In the genomic region with DNA sequence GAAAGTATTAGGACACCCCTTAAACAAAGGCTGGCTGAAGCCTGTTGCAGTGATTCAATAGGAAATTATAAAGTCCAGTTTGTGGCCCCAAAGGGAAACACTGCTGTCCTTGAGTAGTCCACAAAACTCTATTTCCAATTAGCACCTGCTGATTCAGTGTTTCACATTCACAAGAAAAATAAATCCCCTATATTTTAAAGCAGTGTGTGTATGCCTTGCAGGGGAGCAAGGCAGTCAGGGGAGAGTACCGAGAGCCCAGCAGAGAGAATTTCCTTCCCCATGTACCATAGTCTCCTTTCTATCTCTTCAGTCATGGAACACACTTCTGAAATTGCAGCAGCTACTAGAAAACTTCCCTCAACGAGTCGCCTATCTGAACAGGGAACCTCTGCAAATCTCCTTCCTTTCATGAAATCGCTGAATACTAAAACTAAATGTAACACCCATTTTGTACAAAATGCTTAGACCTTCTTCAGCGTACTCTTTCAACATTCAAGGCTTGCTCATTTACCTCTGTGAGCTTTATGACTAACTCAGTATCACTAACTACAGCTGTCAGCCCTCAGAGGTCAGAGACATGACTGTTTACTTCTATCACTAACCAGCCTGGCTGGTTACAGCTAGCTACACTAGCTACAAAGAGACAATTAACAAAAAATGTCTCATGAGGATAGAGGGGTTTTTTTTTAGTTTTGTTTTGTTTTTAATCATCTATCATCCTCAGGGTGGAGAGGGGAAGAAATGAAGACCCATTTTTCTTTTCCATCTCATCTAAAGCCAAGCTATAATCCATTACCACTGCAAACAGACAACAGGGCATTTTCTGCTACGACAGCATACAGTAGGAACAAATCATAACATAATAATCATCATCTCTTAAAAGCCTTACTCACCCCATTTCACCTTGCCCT, we compare ENCODE assay signal across 10 cellular contexts.
DNase-seq lines count a peak whose midpoint lies in the region; ATAC-seq and TF ChIP-seq lines count a peak whose summit lies in the region.
"Had no signal": no experiment of that assay in that cellular context is flagged by ENCODE, and none has a peak within 500 bp of the region (broad histone marks: within the 10 kb centered on the region; RNA-seq: fewer than 3 reads in every experiment).

No MANE protein-coding gene starts in this region.

- POLR2A ChIA-PET in OCI-LY7 (lab: Charles Lee) = interaction anchor here (0.6 to 0.9 kb wide), 4 partner anchors 27 to 182 kb away, joined by 3 to 4 read pairs (median 3); no protein-coding TSS in a partner anchor

- H3K4me1 Mint-ChIP-seq in T-helper 17 cell = peaks cover 7% of the 10 kb centered on the region

- TF ChIP-seq CTCF in OCI-LY7 (conservative IDR thresholded peaks at IDR 0.05; ENCODE audit: low read length) = no peak

- no peak overlapping the region for H3K4me2 ChIP-seq in OCI-LY7 (ENCODE audit: low read length)

- H3K4me3 Mint-ChIP-seq in T-helper 17 cell = no peak overlapping the region

- H3K4me1 ChIP-seq in OCI-LY7 (ENCODE audit: insufficient read depth, low read length, poor library complexity, severe bottlenecking) (no peaks in the 10 kb centered on the region), right cardiac atrium (ENCODE audit: control insufficient read depth, insufficient read depth, low read length) (peaks cover 1% of the 10 kb centered on the region)

- 82% methylated on average over 6 of the region's 6 CpGs for WGBS in right cardiac atrium

- no peak overlapping the region for H2AFZ ChIP-seq in OCI-LY7 (ENCODE audit: low read length)

- intact Hi-C loops in OCI-LY7 (cut with micrococcal nuclease; ENCODE audit: unreplicated experiment) = no loop called here
- intact Hi-C loops in right cardiac atrium (cut with DNase I) = no loop called here

- DNase-seq in Daoy (ENCODE audit: low read depth) (peak; percentile 31), T-helper 17 cell (no peak), NCI-H748 treated with DMSO at 0.1 percent for 48 hours (lab: John Stamatoyannopoulos, UW) (no peak), OCI-LY7 (ENCODE audit: low spot score) (no peak), NCI-H1105 (lab: John Stamatoyannopoulos, UW) (no peak), right cardiac atrium (no peak)
- DNase-seq: COR-L47, dermis blood vessel endothelial cell had no signal

- no peaks in the 10 kb centered on the region for H3K36me3 Mint-ChIP-seq in T-helper 17 cell (ENCODE audit: low read depth)

- BruUV-seq in OCI-LY7 (replicated peaks; lab: Mats Ljungman, UMichigan) = no TSS peak

- peaks cover 60% of the 10 kb centered on the region for H3K27me3 Mint-ChIP-seq in T-helper 17 cell

- H3K9me3 ChIP-seq in T-helper 17 cell (ENCODE audit: control insufficient read depth, low read length, poor library complexity, severe bottlenecking) (no peaks in the 10 kb centered on the region), OCI-LY7 (ENCODE audit: low read length) (no peaks in the 10 kb centered on the region), right cardiac atrium (ENCODE audit: control insufficient read depth, low read length) (no peaks in the 10 kb centered on the region)

- H4K20me1 ChIP-seq in OCI-LY7 (ENCODE audit: insufficient read depth, low read length) = no peaks in the 10 kb centered on the region

- peak overlapping the region; percentile 11 for H3K27ac Mint-ChIP-seq in T-helper 17 cell

- ATAC-seq in GM19328 (IDR thresholded peaks at IDR 0.05; ENCODE audit: unreplicated experiment) (peak; percentile 56), HG02973 (IDR thresholded peaks at IDR 0.05; ENCODE audit: unreplicated experiment) (peak; percentile 92), T-helper 17 cell (no peak), right cardiac atrium (no peak)

- H3K27ac ChIP-seq in OCI-LY7 (ENCODE audit: low read depth, low read length, poor library complexity, severe bottlenecking) (no peak overlapping the region), right cardiac atrium (ENCODE audit: low read length) (no peak overlapping the region)

- H3K9me2 ChIP-seq in OCI-LY7 (ENCODE audit: insufficient read depth, low read length) = no peaks in the 10 kb centered on the region

- no peaks in the 10 kb centered on the region for H3K27me3 ChIP-seq in right cardiac atrium (ENCODE audit: control insufficient read depth, insufficient read depth)

- H3K36me3 ChIP-seq in OCI-LY7 (ENCODE audit: insufficient read depth, low read length) = no peaks in the 10 kb centered on the region

- CTCF ChIA-PET in OCI-LY7 (lab: Charles Lee; ENCODE audit: unreplicated experiment) = no interaction called here

- H3K79me2 ChIP-seq in OCI-LY7 (ENCODE audit: insufficient read depth, low read depth, low read length) = no peaks in the 10 kb centered on the region

- H3K4me3 ChIP-seq in OCI-LY7 (ENCODE audit: low read depth, low read length, poor library complexity, severe bottlenecking) = no peak overlapping the region
- H3K4me3 ChIP-seq in right cardiac atrium (ENCODE audit: low read length) = no peak overlapping the region

Comparison
In these comparisons a context has a peak if more than half of its experiments do, and no peak if none do; other contexts are left out.
1. ATAC-seq: peak in GM19328 (single experiment) and HG02973 (single experiment); none in T-helper 17 cell (single experiment) and right cardiac atrium (0 of 2).